In the genomic region with DNA sequence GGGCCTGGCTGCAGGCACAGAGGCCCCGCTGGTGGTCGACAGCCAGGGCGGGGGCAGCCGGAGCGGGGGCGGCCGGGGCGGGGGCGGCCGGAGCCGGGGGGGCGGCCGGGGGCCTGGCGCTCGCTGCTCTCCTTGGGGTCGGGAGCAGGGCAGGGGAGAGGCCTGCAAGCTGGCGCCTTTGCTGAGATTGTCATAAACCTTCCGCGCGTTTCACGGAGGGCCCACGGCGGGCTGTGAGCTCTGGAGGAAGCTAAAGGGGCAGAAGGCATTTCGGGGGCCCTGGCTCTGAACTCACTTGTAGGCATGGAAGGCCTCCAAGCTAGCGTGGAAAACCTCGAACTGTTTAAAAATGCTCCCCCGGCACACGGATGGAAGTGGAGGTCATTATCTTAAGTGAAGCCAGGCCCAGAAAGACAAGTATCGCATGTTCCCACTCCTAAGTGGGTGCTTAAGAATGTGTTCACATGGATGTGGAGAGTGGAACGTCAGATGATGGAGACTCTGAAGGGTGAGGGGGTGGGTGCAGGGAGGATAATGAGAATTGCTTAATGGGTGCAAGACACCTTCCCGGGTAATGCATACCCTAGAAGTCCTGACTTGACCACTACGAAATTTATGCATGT, we compare ENCODE assay signal across 8 cellular contexts. TPM values are rescaled to one million over a fixed set of nuclear protein-coding genes. Genes with fewer than 3 reads are reported as not detected.
DNase-seq lines count a peak whose midpoint lies in the region; ATAC-seq and TF ChIP-seq lines count a peak whose summit lies in the region.

No MANE protein-coding gene starts in this region.

- no peaks in the 10 kb centered on the region for H3K9me3 ChIP-seq in ascending aorta
- H3K9me3 ChIP-seq in spleen = no peaks in the 10 kb centered on the region

- TF ChIP-seq POLR2A in spleen (IDR thresholded peaks at IDR 0.05) = no peak

- H3K36me3 ChIP-seq in ascending aorta = no peaks in the 10 kb centered on the region
- no peaks in the 10 kb centered on the region for H3K36me3 ChIP-seq in spleen

- no peak for TF ChIP-seq CTCF in ascending aorta (IDR thresholded peaks at IDR 0.05)
- no peak for TF ChIP-seq CTCF in spleen (IDR thresholded peaks at IDR 0.05 in 8 of 11, conservative IDR thresholded peaks at IDR 0.05 in 3 of 11)

- no peak for ATAC-seq in GM19452 (IDR thresholded peaks at IDR 0.05; ENCODE audit: unreplicated experiment)

- intact Hi-C loops in ascending aorta (cut with DNase I) (loop anchor here (5.0 kb wide), 1 partner anchor 539 kb away; a partner anchor contains a TSS), spleen (cut with DNase I; ENCODE audit: low total_unique reads) (no loop called here)

- H3K4me1 ChIP-seq in ascending aorta = peaks cover 0 to 12% of the 10 kb centered on the region in 2 donors
- H3K4me1 ChIP-seq in spleen = peaks cover 0 to 26% (median 20%) of the 10 kb centered on the region in 6 donors

- H3K27ac ChIP-seq in ascending aorta (peak overlapping the region; percentile 84 to 87), spleen (peak overlapping the region in 7 of 8 donors; percentile 3 to 82 (median 74))

- peak; percentile 31 for DNase-seq in NCI-H345 (lab: John Stamatoyannopoulos, UW)
- no peak for DNase-seq in NCI-H345 treated with DMSO at 0.1 percent for 48 hours (lab: John Stamatoyannopoulos, UW; ENCODE audit: unreplicated experiment)
- DNase-seq in HuH-7 (ENCODE audit: low spot score) = peak; percentile 41
- no peak for DNase-seq in ascending aorta (ENCODE audit: low spot score in 2 of 2)
- peak; percentile 61 for DNase-seq in iPS-NIHi7 (ENCODE audit: extremely low spot score)
- DNase-seq in spleen = no peak
- no peak for DNase-seq in T1000 (lab: John Stamatoyannopoulos, UW)

- 9 to 33% (median 17%) methylated on average over 15 to 32 of the region's 32 CpGs for WGBS in spleen, 5 donors

- H3K4me3 ChIP-seq in ascending aorta (peak overlapping the region; percentile 80 to 93), spleen (peak overlapping the region; percentile 43 to 81 (median 54))

- H3K27me3 ChIP-seq in ascending aorta = no peaks in the 10 kb centered on the region
- H3K27me3 ChIP-seq in spleen (replicated peaks in 1 of 7) = peaks cover 0 to 46% (median 3%) of the 10 kb centered on the region in 7 donors

RNA-seq across cellular contexts. Expression of a gene that starts 0.6 kb away (rescaled TPM):
- total RNA-seq in ascending aorta = not detected
- total RNA-seq in spleen = 1 to 10 TPM; 2.4 to 5.1 (median 3.5) TPM
- polyA plus RNA-seq in spleen = 1 to 10 TPM in 2 of 3 donors, under 1 TPM in 1; 0.93 to 2.0 (median 1.1) TPM

RNA-seq across cellular contexts. Expression of a gene that starts 31.3 kb away (rescaled TPM):
- total RNA-seq in ascending aorta = 31.5 TPM
- 10 to 100 TPM; 28.5 to 42.4 (median 35.8) TPM for total RNA-seq in spleen
- 10 to 100 TPM; 16.0 to 22.2 (median 17.3) TPM for polyA plus RNA-seq in spleen

Comparison
In these comparisons a context has a peak if more than half of its experiments do, and no peak if none do; other contexts are left out.
1. DNase-seq: peak in NCI-H345 (single experiment), HuH-7 (single experiment) and iPS-NIHi7 (single experiment); none in NCI-H345 treated with DMSO at 0.1 percent for 48 hours (single experiment), ascending aorta (0 of 2), spleen (single experiment) and T1000 (single experiment).